8 cellular contexts compared by ENCODE assay signal in genomic region chr3:126084667-126085180, GRCh38. TPM values are rescaled to one million over a fixed set of nuclear protein-coding genes. Genes with fewer than 3 reads are reported as not detected.
DNase-seq lines count a peak whose midpoint lies in the region; ATAC-seq lines count a peak whose summit lies in the region.

No MANE protein-coding gene starts in this region.

- peak overlapping the region; percentile 44 for H3K27ac ChIP-seq in subcutaneous abdominal adipose tissue (ENCODE audit: low read depth, low read length)

- no peaks in the 10 kb centered on the region for H3K36me3 Mint-ChIP-seq in T-helper 2 cell treated with Interferon-gamma antibody and Interleukin-4, amounts not matched to agents 5 μg/mL and 100 μg/mL, for 36 hours (ENCODE audit: low read depth)
- no peaks in the 10 kb centered on the region for H3K36me3 Mint-ChIP-seq in activated T-helper 2 cell treated with anti-CD3 and anti-CD28 coated beads, Interferon-gamma antibody, Interleukin-2, Interleukin-4, amounts not matched to agents 10 μg/mL and 5 μg/mL and 100 μg/mL, durations not matched to agents 14 hours and 24 hours and 36 hours (ENCODE audit: low read depth)

- H3K27me3 ChIP-seq in subcutaneous abdominal adipose tissue (ENCODE audit: control insufficient read depth in 5 of 5, insufficient read depth in 4 of 5, low read length in 5 of 5): no peaks in the 10 kb centered on the region

- H3K9me3 Mint-ChIP-seq in T-helper 2 cell treated with Interferon-gamma antibody and Interleukin-4, amounts not matched to agents 5 μg/mL and 100 μg/mL, for 36 hours: peaks cover 12% of the 10 kb centered on the region
- H3K9me3 Mint-ChIP-seq in activated T-helper 2 cell treated with anti-CD3 and anti-CD28 coated beads, Interferon-gamma antibody, Interleukin-2, Interleukin-4, amounts not matched to agents 10 μg/mL and 5 μg/mL and 100 μg/mL, durations not matched to agents 14 hours and 24 hours and 36 hours: peaks cover 7% of the 10 kb centered on the region

- no peak overlapping the region for H3K27ac Mint-ChIP-seq in T-helper 2 cell treated with Interferon-gamma antibody and Interleukin-4, amounts not matched to agents 5 μg/mL and 100 μg/mL, for 36 hours
- peak overlapping the region; percentile 28 for H3K27ac Mint-ChIP-seq in activated T-helper 2 cell treated with anti-CD3 and anti-CD28 coated beads, Interferon-gamma antibody, Interleukin-2, Interleukin-4, amounts not matched to agents 10 μg/mL and 5 μg/mL and 100 μg/mL, durations not matched to agents 14 hours and 24 hours and 36 hours

- no peaks in the 10 kb centered on the region for H3K27me3 Mint-ChIP-seq in T-helper 2 cell treated with Interferon-gamma antibody and Interleukin-4, amounts not matched to agents 5 μg/mL and 100 μg/mL, for 36 hours (ENCODE audit: low read depth)
- no peaks in the 10 kb centered on the region for H3K27me3 Mint-ChIP-seq in activated T-helper 2 cell treated with anti-CD3 and anti-CD28 coated beads, Interferon-gamma antibody, Interleukin-2, Interleukin-4, amounts not matched to agents 10 μg/mL and 5 μg/mL and 100 μg/mL, durations not matched to agents 14 hours and 24 hours and 36 hours (ENCODE audit: low read depth)

- peaks cover 23% of the 10 kb centered on the region for H3K4me1 Mint-ChIP-seq in T-helper 2 cell treated with Interferon-gamma antibody and Interleukin-4, amounts not matched to agents 5 μg/mL and 100 μg/mL, for 36 hours (ENCODE audit: low read depth)
- peaks cover 14% of the 10 kb centered on the region for H3K4me1 Mint-ChIP-seq in activated T-helper 2 cell treated with anti-CD3 and anti-CD28 coated beads, Interferon-gamma antibody, Interleukin-2, Interleukin-4, amounts not matched to agents 10 μg/mL and 5 μg/mL and 100 μg/mL, durations not matched to agents 14 hours and 24 hours and 36 hours (ENCODE audit: low read depth)

- H3K36me3 ChIP-seq in subcutaneous abdominal adipose tissue (ENCODE audit: control insufficient read depth in 5 of 5, insufficient read depth in 5 of 5, low read length in 5 of 5): no peaks in the 10 kb centered on the region

- intact Hi-C loops in activated T-helper 2 cell treated with anti-CD3 and anti-CD28 coated beads, Interferon-gamma antibody, Interleukin-2, Interleukin-4, amounts not matched to agents 10 μg/mL and 5 μg/mL and 100 μg/mL, durations not matched to agents 14 hours and 24 hours and 36 hours (cut with micrococcal nuclease): loop anchor here (1.0 to 5.0 kb wide), 3 partner anchors 94 to 1513 kb away; partner anchors contain the start of gene MCM2

- peak overlapping the region; percentile 69 to 83 (median 78) for H3K4me3 ChIP-seq in subcutaneous abdominal adipose tissue (ENCODE audit: low read depth in 1 of 5, low read length in 5 of 5)

- DNase-seq in T-helper 2 cell treated with Interferon-gamma antibody and Interleukin-4, amounts not matched to agents 5 μg/mL and 100 μg/mL, for 36 hours (ENCODE audit: low spot score): no peak
- DNase-seq in T-helper 2 cell: no peak
- no peak for DNase-seq in activated T-helper 2 cell treated with anti-CD3 and anti-CD28 coated beads, Interferon-gamma antibody, Interleukin-2, Interleukin-4, amounts not matched to agents 10 μg/mL and 5 μg/mL and 100 μg/mL, durations not matched to agents 14 hours and 24 hours and 36 hours (ENCODE audit: low spot score)
- DNase-seq in inferior parietal cortex (ENCODE audit: extremely low spot score): peak; percentile 19
- DNase-seq in cerebellar cortex (ENCODE audit: low spot score): no peak
- DNase-seq in NCI-H526 (lab: John Stamatoyannopoulos, UW): no peak

- peak overlapping the region in 4 of 5 donors; percentile 41 to 88 (median 70) for H3K9ac ChIP-seq in subcutaneous abdominal adipose tissue (ENCODE audit: low read length in 5 of 5)

- peak overlapping the region; percentile 74 for H3K4me3 Mint-ChIP-seq in T-helper 2 cell treated with Interferon-gamma antibody and Interleukin-4, amounts not matched to agents 5 μg/mL and 100 μg/mL, for 36 hours
- peak overlapping the region; percentile 75 for H3K4me3 Mint-ChIP-seq in activated T-helper 2 cell treated with anti-CD3 and anti-CD28 coated beads, Interferon-gamma antibody, Interleukin-2, Interleukin-4, amounts not matched to agents 10 μg/mL and 5 μg/mL and 100 μg/mL, durations not matched to agents 14 hours and 24 hours and 36 hours (ENCODE audit: low read depth)

- no peak for ATAC-seq in HG03354 (IDR thresholded peaks at IDR 0.05; ENCODE audit: poor library complexity, severe bottlenecking, unreplicated experiment)

- peaks cover 0 to 26% (median 22%) of the 10 kb centered on the region in 5 donors for H3K4me1 ChIP-seq in subcutaneous abdominal adipose tissue (ENCODE audit: control insufficient read depth in 5 of 5, insufficient read depth in 5 of 5, low read length in 5 of 5)

- peaks cover 0 to 2% (median 0%) of the 10 kb centered on the region in 5 donors for H3K9me3 ChIP-seq in subcutaneous abdominal adipose tissue (ENCODE audit: control insufficient read depth in 5 of 5, low read length in 5 of 5)

RNA-seq across cellular contexts. Expression of gene SLC41A3, which starts 0.8 kb away (rescaled TPM):
- total RNA-seq in activated T-helper 2 cell treated with anti-CD3 and anti-CD28 coated beads, Interferon-gamma antibody, Interleukin-2, Interleukin-4, amounts not matched to agents 10 μg/mL and 5 μg/mL and 100 μg/mL, durations not matched to agents 14 hours and 24 hours and 36 hours: 13.1 and 14.7 TPM in 2 replicates
